Comparison of ENCODE assay signal across 9 cellular contexts in the genomic region with DNA sequence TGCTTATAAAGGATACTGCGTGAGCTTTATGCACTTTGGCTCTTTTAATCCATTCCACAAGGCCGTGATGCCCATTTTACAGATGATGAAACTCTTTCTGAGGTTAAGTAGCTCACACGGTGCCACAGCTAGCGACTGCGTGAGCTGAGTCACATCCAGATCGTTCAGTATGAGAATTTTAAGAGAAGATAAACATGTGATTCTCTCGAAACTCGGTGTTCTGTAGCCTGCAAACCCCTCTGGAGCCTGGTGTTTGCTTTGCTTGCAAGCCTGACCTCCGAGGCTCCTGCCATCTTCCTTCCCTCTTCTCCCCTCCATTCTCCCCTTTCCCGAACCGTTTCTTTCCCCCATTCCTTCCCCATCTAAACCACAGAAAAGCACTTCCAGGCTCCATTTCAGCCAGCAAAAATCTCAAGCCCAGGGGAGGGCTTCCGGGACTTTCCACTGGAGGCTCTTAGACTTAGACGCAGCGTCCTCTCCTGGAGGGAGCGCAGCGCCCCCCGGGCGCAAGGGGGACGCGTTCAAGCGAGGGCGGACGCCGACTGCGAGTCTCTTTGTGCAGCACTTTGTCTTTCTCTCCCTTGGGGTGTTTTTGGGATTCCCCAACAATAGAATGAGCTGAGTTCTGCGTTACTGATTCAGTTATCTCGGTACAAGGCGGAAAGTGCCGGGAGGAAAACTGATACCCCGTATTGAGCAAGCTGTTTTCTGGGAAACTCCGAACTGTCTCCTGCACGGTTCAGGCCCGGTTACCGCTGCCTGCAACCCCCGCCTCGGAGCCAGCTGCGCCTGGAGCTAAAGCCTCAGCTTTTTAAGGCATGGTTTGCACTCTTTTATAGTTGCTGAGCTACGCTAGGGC. TPM values are rescaled to one million over a fixed set of nuclear protein-coding genes. Genes with fewer than 3 reads are reported as not detected.
DNase-seq lines count a peak whose midpoint lies in the region; ATAC-seq and TF ChIP-seq lines count a peak whose summit lies in the region.
"Had no signal": no experiment of that assay in that cellular context is flagged by ENCODE, and none has a peak within 500 bp of the region (broad histone marks: within the 10 kb centered on the region; RNA-seq: fewer than 3 reads in every experiment).

No MANE protein-coding gene starts in this region.

- H3K4me1 Mint-ChIP-seq in activated CD8-positive, alpha-beta T cell treated with anti-CD3 and anti-CD28 coated beads for 36 hours (ENCODE audit: low read depth): peaks cover 13% of the 10 kb centered on the region
- H3K4me1 Mint-ChIP-seq: neural crest cell had no signal

- TF ChIP-seq EP300 in sigmoid colon (IDR thresholded peaks at IDR 0.05): no peak

- CTCF ChIA-PET in activated CD8-positive, alpha-beta T cell treated with anti-CD3 and anti-CD28 coated beads for 36 hours (lab: Charles Lee): interaction anchor here (0.8 to 2.2 kb wide), 9 partner anchors 9 to 470 kb away, joined by 3 to 8 read pairs (median 3); no protein-coding TSS in a partner anchor

- H3K36me3 ChIP-seq in BE2C (no peaks in the 10 kb centered on the region), sigmoid colon (no peaks in the 10 kb centered on the region)

- no peaks in the 10 kb centered on the region for H3K36me3 Mint-ChIP-seq in activated CD8-positive, alpha-beta T cell treated with anti-CD3 and anti-CD28 coated beads for 36 hours (ENCODE audit: low read depth)

- H3K27me3 Mint-ChIP-seq in activated CD8-positive, alpha-beta T cell treated with anti-CD3 and anti-CD28 coated beads for 36 hours: peaks cover 46% of the 10 kb centered on the region

- H3K4me3 ChIP-seq in BE2C (ENCODE audit: low read depth, low read length) (peak overlapping the region; percentile 38), sigmoid colon (peak overlapping the region in 3 of 4 donors; percentile 31 to 42 (median 36))

- no peak for TF ChIP-seq POLR2A in sigmoid colon (IDR thresholded peaks at IDR 0.05)

- H3K4me3 Mint-ChIP-seq in activated CD8-positive, alpha-beta T cell treated with anti-CD3 and anti-CD28 coated beads for 36 hours: peak overlapping the region; percentile 61
- H3K4me3 Mint-ChIP-seq: neural crest cell had no signal

- H3K27ac Mint-ChIP-seq in activated CD8-positive, alpha-beta T cell treated with anti-CD3 and anti-CD28 coated beads for 36 hours: peak overlapping the region; percentile 65

- H3K27ac ChIP-seq in sigmoid colon: peak overlapping the region; percentile 27 to 60 (median 56)

- intact Hi-C loops in activated CD8-positive, alpha-beta T cell treated with anti-CD3 and anti-CD28 coated beads for 36 hours (cut with micrococcal nuclease): no loop called here
- intact Hi-C loops in left cardiac atrium (cut with DNase I) (no loop called here), sigmoid colon (cut with DNase I) (no loop called here)

- no peaks in the 10 kb centered on the region for H3K4me1 ChIP-seq in BE2C
- H3K4me1 ChIP-seq in sigmoid colon: peaks cover 0 to 14% (median 4%) of the 10 kb centered on the region in 4 donors

- H3K27me3 ChIP-seq in BE2C: peaks cover 27% of the 10 kb centered on the region
- no peaks in the 10 kb centered on the region for H3K27me3 ChIP-seq in sigmoid colon

- peak; percentile 31 for TF ChIP-seq CTCF in BE2C (IDR thresholded peaks at IDR 0.05; ENCODE audit: low read depth, low read length)
- no peak for TF ChIP-seq CTCF in activated CD8-positive, alpha-beta T cell treated with anti-CD3 and anti-CD28 coated beads for 36 hours (IDR thresholded peaks at IDR 0.05)
- TF ChIP-seq CTCF in sigmoid colon (IDR thresholded peaks at IDR 0.05): peak in 3 of 4 experiments; percentile 12 to 44 (median 27)

- DNase-seq in BE2C (no peak), left cardiac atrium (peak; percentile 54), sigmoid colon (no peak), OCI-M1 (lab: John Stamatoyannopoulos, UW) (no peak)
- DNase-seq in activated CD8-positive, alpha-beta T cell treated with anti-CD3 and anti-CD28 coated beads for 36 hours: peak; percentile 50
- no peak for DNase-seq in activated CD8-positive, alpha-beta memory T cell treated with anti-CD3 and anti-CD28 coated beads for 24 hours

- POLR2A ChIA-PET in activated CD8-positive, alpha-beta T cell treated with anti-CD3 and anti-CD28 coated beads for 36 hours (lab: Charles Lee): interaction anchor here (1.9 kb wide), 1 partner anchor 39 kb away, joined by 6 read pairs; no protein-coding TSS in a partner anchor

- 17 to 58% methylated on average over 38 of the region's 38 CpGs for WGBS in sigmoid colon, 2 donors

- peak; percentile 63 for ATAC-seq in GM18858 (IDR thresholded peaks at IDR 0.05; ENCODE audit: unreplicated experiment)
- ATAC-seq in HG03025 (IDR thresholded peaks at IDR 0.05; ENCODE audit: low FRiP score, unreplicated experiment): peak; percentile 62
- ATAC-seq in activated CD8-positive, alpha-beta T cell treated with anti-CD3 and anti-CD28 coated beads for 36 hours: peak; percentile 88
- ATAC-seq in left cardiac atrium: peak; percentile 84 to 88

- H3K9me3 Mint-ChIP-seq in activated CD8-positive, alpha-beta T cell treated with anti-CD3 and anti-CD28 coated beads for 36 hours: peaks cover 1% of the 10 kb centered on the region
- H3K9me3 Mint-ChIP-seq: neural crest cell had no signal

- H3K9me3 ChIP-seq in BE2C: no peaks in the 10 kb centered on the region
- no peaks in the 10 kb centered on the region for H3K9me3 ChIP-seq in sigmoid colon

RNA-seq across cellular contexts. Expression of a gene that starts 38.0 kb away (rescaled TPM):
- not detected for polyA plus RNA-seq in BE2C (2012; ENCODE audit: insufficient read depth, insufficient read length, low read depth)
- 1 to 10 TPM; 2.2 to 3.6 TPM for total RNA-seq in activated CD8-positive, alpha-beta T cell treated with anti-CD3 and anti-CD28 coated beads for 36 hours
- total RNA-seq in left cardiac atrium: 100 to 1,000 TPM in 1 of 2 donors, 10 to 100 TPM in 1; 46.1 to 115 TPM
- total RNA-seq in sigmoid colon: 10 to 100 TPM; 12.2 to 24.6 (median 12.7) TPM
- polyA plus RNA-seq in sigmoid colon: 1 to 10 TPM; 1.4 to 8.4 (median 1.7) TPM

Comparison
In these comparisons a context has a peak if more than half of its experiments do, and no peak if none do; other contexts are left out.
1. DNase-seq: peak in activated CD8-positive, alpha-beta T cell treated with anti-CD3 and anti-CD28 coated beads for 36 hours (single experiment) and left cardiac atrium (single experiment); none in BE2C (single experiment), sigmoid colon (single experiment), activated CD8-positive, alpha-beta memory T cell treated with anti-CD3 and anti-CD28 coated beads for 24 hours (single experiment) and OCI-M1 (single experiment).
2. Peak in every context shown above with its lines, with median percentiles within 50 percentile points of each other: ATAC-seq.